ENCODE assay signal across 8 cellular contexts in genomic region chr12:107079172-107080011, GRCh38. TPM values are rescaled to one million over a fixed set of nuclear protein-coding genes. Genes with fewer than 3 reads are reported as not detected.
DNase-seq lines count a peak whose midpoint lies in the region; ATAC-seq and TF ChIP-seq lines count a peak whose summit lies in the region.

No MANE protein-coding gene starts in this region.

- intact Hi-C loops in activated naive CD4-positive, alpha-beta T cell treated with anti-CD3 and anti-CD28 coated beads for 36 hours (cut with micrococcal nuclease), result loop anchor here (1.0 to 5.0 kb wide), 3 partner anchors 13 to 92 kb away; partner anchors contain the start of gene MTERF2
- intact Hi-C loops in tibial artery (cut with DNase I; ENCODE audit: low total_unique reads), result no loop called here

- no peak overlapping the region for H3K4me3 Mint-ChIP-seq in activated naive CD4-positive, alpha-beta T cell treated with anti-CD3 and anti-CD28 coated beads for 36 hours

- no peaks in the 10 kb centered on the region for H3K27me3 ChIP-seq in tibial artery

- TF ChIP-seq CTCF in fibroblast of mammary gland (conservative IDR thresholded peaks at IDR 0.05; ENCODE audit: control insufficient read depth, insufficient read depth, low read depth, low read length), result peak; percentile 59
- TF ChIP-seq CTCF in tibial artery (IDR thresholded peaks at IDR 0.05), result peak; percentile 15 to 25

- peaks cover 0 to 24% (median 7%) of the 10 kb centered on the region in 4 donors for H3K4me1 ChIP-seq in tibial artery

- H3K36me3 ChIP-seq in tibial artery, result no peaks in the 10 kb centered on the region

- no peak overlapping the region for H3K27ac ChIP-seq in tibial artery

- H3K36me3 Mint-ChIP-seq in activated naive CD4-positive, alpha-beta T cell treated with anti-CD3 and anti-CD28 coated beads for 36 hours (ENCODE audit: low read depth), result peaks cover 3% of the 10 kb centered on the region

- CTCF ChIA-PET in activated naive CD4-positive, alpha-beta T cell treated with anti-CD3 and anti-CD28 coated beads for 36 hours (lab: Charles Lee), result interaction anchor here (0.9 to 2.7 kb wide), 4 partner anchors 13 to 52 kb away, joined by 3 to 11 read pairs (median 4); no protein-coding TSS in a partner anchor

- peaks cover 14% of the 10 kb centered on the region for H3K4me1 Mint-ChIP-seq in activated naive CD4-positive, alpha-beta T cell treated with anti-CD3 and anti-CD28 coated beads for 36 hours (ENCODE audit: low read depth)

- no peak overlapping the region for H3K4me3 ChIP-seq in fibroblast of mammary gland (ENCODE audit: control insufficient read depth, low read depth, low read length)
- no peak overlapping the region for H3K4me3 ChIP-seq in tibial artery

- peak; percentile 17 for DNase-seq in activated naive CD4-positive, alpha-beta T cell treated with anti-CD3 and anti-CD28 coated beads for 36 hours
- no peak for DNase-seq in activated naive CD4-positive, alpha-beta T cell (lab: John Stamatoyannopoulos, UW)
- DNase-seq in NCI-H69 (lab: John Stamatoyannopoulos, UW) (peak; percentile 45), fibroblast of mammary gland (ENCODE audit: low read depth) (peak; percentile 64), tibial artery (no peak), NCI-H128 (lab: John Stamatoyannopoulos, UW; ENCODE audit: unreplicated experiment) (no peak)

- peaks cover 0 to 6% (median 0%) of the 10 kb centered on the region in 3 donors for H3K9me3 ChIP-seq in tibial artery

- no peak for ATAC-seq in GM18868 (IDR thresholded peaks at IDR 0.05; ENCODE audit: unreplicated experiment)
- no peak for ATAC-seq in GM18907 (IDR thresholded peaks at IDR 0.05; ENCODE audit: unreplicated experiment)

- peaks cover 15% of the 10 kb centered on the region for H3K9me3 Mint-ChIP-seq in activated naive CD4-positive, alpha-beta T cell treated with anti-CD3 and anti-CD28 coated beads for 36 hours

- no peak overlapping the region for H3K27ac Mint-ChIP-seq in activated naive CD4-positive, alpha-beta T cell treated with anti-CD3 and anti-CD28 coated beads for 36 hours

- no peaks in the 10 kb centered on the region for H3K27me3 Mint-ChIP-seq in activated naive CD4-positive, alpha-beta T cell treated with anti-CD3 and anti-CD28 coated beads for 36 hours (ENCODE audit: low read depth)

RNA-seq across cellular contexts. Expression of gene CRY1, which starts 14.0 kb away (rescaled TPM):
- 10 to 100 TPM; 15.2 to 17.5 TPM for total RNA-seq in activated naive CD4-positive, alpha-beta T cell treated with anti-CD3 and anti-CD28 coated beads for 36 hours

Comparison
In these comparisons a context has a peak if more than half of its experiments do, and no peak if none do; other contexts are left out.
1. DNase-seq: peak in activated naive CD4-positive, alpha-beta T cell treated with anti-CD3 and anti-CD28 coated beads for 36 hours (single experiment), NCI-H69 (single experiment) and fibroblast of mammary gland (single experiment); none in activated naive CD4-positive, alpha-beta T cell (0 of 4), tibial artery (0 of 2) and NCI-H128 (single experiment).